ENCODE assay signal across 28 cellular contexts in the genomic region with DNA sequence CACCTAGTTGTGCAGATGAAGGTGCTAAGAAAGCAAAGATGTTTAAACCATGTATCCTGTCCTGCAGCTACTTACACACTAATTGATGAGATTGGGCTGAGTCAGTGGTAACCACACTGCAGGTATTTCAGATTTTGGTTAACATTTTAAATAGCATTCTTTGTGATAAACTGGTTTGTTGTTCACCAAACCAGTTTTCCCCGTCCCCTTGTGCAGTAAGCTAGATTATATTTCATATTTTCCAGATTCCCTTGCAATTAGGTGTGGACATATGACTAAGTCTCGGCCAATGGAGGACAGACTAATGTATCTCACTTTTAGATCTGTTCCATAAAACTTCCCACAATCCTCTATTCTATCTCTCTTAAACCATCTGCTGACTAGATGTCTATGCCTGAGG.
"Had no signal": no experiment of that assay in that cellular context is flagged by ENCODE, and none has a peak within 500 bp of the region (broad histone marks: within the 10 kb centered on the region; RNA-seq: fewer than 3 reads in every experiment).

No MANE protein-coding gene starts in this region.

- H3K4me3 Mint-ChIP-seq: activated B cell treated with CpG ODN at 0.5 μM for 24 hours; activated CD4-positive, alpha-beta memory T cell treated with anti-CD3 and anti-CD28 coated beads, Interleukin-2, amount 10 ng/mL, durations not matched to agents 7 days and 5 days; activated naive CD4-positive, alpha-beta T cell treated with anti-CD3 and anti-CD28 coated beads, Interleukin-2, amount 10 ng/mL, durations not matched to agents 7 days and 5 days; activated naive CD8-positive, alpha-beta T cell treated with anti-CD3 and anti-CD28 coated beads, Interleukin-2, amount 10 ng/mL, durations not matched to agents 7 days and 5 days; activated T-cell treated with anti-CD3 and anti-CD28 coated beads, Interleukin-2, amount 50 U/mL, for 24 hours; activated T-cell treated with anti-CD3 and anti-CD28 coated beads, Interleukin-2, amount 50 U/mL, for 72 hours; brain; effector memory CD8-positive, alpha-beta T cell; T-helper 17 cell; T-helper 2 cell treated with Interferon-gamma antibody and Interleukin-4, amounts not matched to agents 5 μg/mL and 100 μg/mL, for 36 hours had no signal

- H3K4me1 Mint-ChIP-seq: activated B cell treated with CpG ODN at 0.5 μM for 24 hours; activated CD4-positive, alpha-beta memory T cell treated with anti-CD3 and anti-CD28 coated beads, Interleukin-2, amount 10 ng/mL, durations not matched to agents 7 days and 5 days; activated naive CD4-positive, alpha-beta T cell treated with anti-CD3 and anti-CD28 coated beads, Interleukin-2, amount 10 ng/mL, durations not matched to agents 7 days and 5 days; activated naive CD8-positive, alpha-beta T cell treated with anti-CD3 and anti-CD28 coated beads, Interleukin-2, amount 10 ng/mL, durations not matched to agents 7 days and 5 days; T-helper 17 cell had no signal

- H3K27me3 Mint-ChIP-seq: activated B cell treated with CpG ODN at 0.5 μM for 24 hours; activated CD4-positive, alpha-beta memory T cell treated with anti-CD3 and anti-CD28 coated beads, Interleukin-2, amount 10 ng/mL, durations not matched to agents 7 days and 5 days; activated naive CD4-positive, alpha-beta T cell treated with anti-CD3 and anti-CD28 coated beads, Interleukin-2, amount 10 ng/mL, durations not matched to agents 7 days and 5 days; activated naive CD8-positive, alpha-beta T cell treated with anti-CD3 and anti-CD28 coated beads, Interleukin-2, amount 10 ng/mL, durations not matched to agents 7 days and 5 days; activated T-cell treated with anti-CD3 and anti-CD28 coated beads, Interleukin-2, amount 50 U/mL, for 24 hours; effector memory CD8-positive, alpha-beta T cell; T-helper 17 cell had no signal

- H3K4me1 ChIP-seq: ascending aorta, esophagus squamous epithelium had no signal

- H3K36me3 ChIP-seq: ascending aorta, esophagus squamous epithelium, WERI-Rb-1 had no signal

- H3K27me3 ChIP-seq: ascending aorta, esophagus squamous epithelium had no signal

- H3K27ac ChIP-seq: ascending aorta, epithelial cell of prostate, esophagus squamous epithelium, WERI-Rb-1 had no signal

- FAIRE-seq: colon, frontal cortex had no signal

- H3K27ac Mint-ChIP-seq: activated B cell treated with CpG ODN at 0.5 μM for 24 hours; activated CD4-positive, alpha-beta memory T cell treated with anti-CD3 and anti-CD28 coated beads, Interleukin-2, amount 10 ng/mL, durations not matched to agents 7 days and 5 days; activated naive CD4-positive, alpha-beta T cell treated with anti-CD3 and anti-CD28 coated beads, Interleukin-2, amount 10 ng/mL, durations not matched to agents 7 days and 5 days; activated naive CD8-positive, alpha-beta T cell treated with anti-CD3 and anti-CD28 coated beads, Interleukin-2, amount 10 ng/mL, durations not matched to agents 7 days and 5 days; activated T-cell treated with anti-CD3 and anti-CD28 coated beads, Interleukin-2, amount 50 U/mL, for 24 hours; activated T-cell treated with anti-CD3 and anti-CD28 coated beads, Interleukin-2, amount 50 U/mL, for 72 hours; brain; effector memory CD8-positive, alpha-beta T cell; T-helper 17 cell; T-helper 2 cell treated with Interferon-gamma antibody and Interleukin-4, amounts not matched to agents 5 μg/mL and 100 μg/mL, for 36 hours had no signal

- H3K9me3 Mint-ChIP-seq: activated naive CD8-positive, alpha-beta T cell treated with anti-CD3 and anti-CD28 coated beads, Interleukin-2, amount 10 ng/mL, durations not matched to agents 7 days and 5 days had no signal

- DNase-seq: activated B cell treated with CpG ODN at 0.5 μM for 24 hours; activated CD4-positive, alpha-beta memory T cell treated with anti-CD3 and anti-CD28 coated beads, Interleukin-2, amount 10 ng/mL, durations not matched to agents 7 days and 5 days; activated CD4-positive, alpha-beta T cell treated with anti-CD3 and anti-CD28 coated beads for 48 hours; activated CD8-positive, alpha-beta memory T cell treated with anti-CD3 and anti-CD28 coated beads, Interleukin-2, amount 50 U/mL, for 48 hours; activated gamma-delta T cell; activated naive CD4-positive, alpha-beta T cell; activated naive CD4-positive, alpha-beta T cell treated with anti-CD3 and anti-CD28 coated beads, Interleukin-2, amount 10 ng/mL, durations not matched to agents 7 days and 5 days; activated naive CD8-positive, alpha-beta T cell treated with anti-CD3 and anti-CD28 coated beads, Interleukin-2, amount 10 ng/mL, durations not matched to agents 7 days and 5 days; activated T-cell treated with anti-CD3 and anti-CD28 coated beads for 4 hours; activated T-cell treated with anti-CD3 and anti-CD28 coated beads, Interleukin-2, amount 50 U/mL, for 24 hours; activated T-cell treated with anti-CD3 and anti-CD28 coated beads, Interleukin-2, amount 50 U/mL, for 72 hours; caudate nucleus; cortex of kidney; dermis blood vessel endothelial cell; effector CD4-positive, alpha-beta T cell; effector memory CD8-positive, alpha-beta T cell; esophagus squamous epithelium; head of caudate nucleus; T-helper 1 cell; T-helper 17 cell; T1000; WERI-Rb-1 had no signal

- H3K36me3 Mint-ChIP-seq: activated naive CD4-positive, alpha-beta T cell treated with anti-CD3 and anti-CD28 coated beads, Interleukin-2, amount 10 ng/mL, durations not matched to agents 7 days and 5 days; activated naive CD8-positive, alpha-beta T cell treated with anti-CD3 and anti-CD28 coated beads, Interleukin-2, amount 10 ng/mL, durations not matched to agents 7 days and 5 days; brain had no signal

- H3K4me3 ChIP-seq: ascending aorta, esophagus squamous epithelium had no signal
